ENCODE assay signal across 9 cellular contexts in the genomic region with DNA sequence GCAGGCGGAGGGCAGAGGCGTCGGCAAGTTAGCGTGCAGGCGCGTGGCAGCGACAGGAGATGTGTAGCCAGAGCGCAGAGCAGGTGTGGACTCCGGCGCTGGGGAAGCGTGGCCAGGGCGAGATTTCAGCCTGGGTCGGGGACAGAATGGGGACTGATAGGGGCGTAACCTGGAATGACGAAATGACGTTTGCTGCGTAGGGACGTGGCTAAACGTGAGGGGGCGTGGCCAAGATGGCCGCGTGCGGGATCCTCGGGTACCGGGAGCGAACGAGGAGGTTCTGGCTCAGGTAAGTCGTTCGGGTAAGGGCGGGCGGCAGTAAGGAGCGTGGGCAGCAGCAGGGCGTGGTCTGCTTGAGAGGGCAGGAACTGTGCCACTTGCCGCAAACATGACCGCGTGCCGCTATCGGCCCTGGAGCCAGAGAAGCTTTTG. TPM values are rescaled to one million over a fixed set of nuclear protein-coding genes. Genes with fewer than 3 reads are reported as not detected.
DNase-seq lines count a peak whose midpoint lies in the region; ATAC-seq and TF ChIP-seq lines count a peak whose summit lies in the region.
"Had no signal": no experiment of that assay in that cellular context is flagged by ENCODE, and none has a peak within 500 bp of the region (broad histone marks: within the 10 kb centered on the region; RNA-seq: fewer than 3 reads in every experiment).

No MANE protein-coding gene starts in this region.

- no peaks in the 10 kb centered on the region for H4K20me1 ChIP-seq in OCI-LY1 (ENCODE audit: insufficient read depth, low read length)

- H3F3A ChIP-seq in OCI-LY1 (ENCODE audit: insufficient read depth, low read length): no peaks in the 10 kb centered on the region

- H3K4me3 ChIP-seq in OCI-LY1 (ENCODE audit: low read depth, low read length, poor library complexity, severe bottlenecking) (peak overlapping the region; percentile 87), gastroesophageal sphincter (peak overlapping the region; percentile 74 to 99), thoracic aorta (peak overlapping the region; percentile 76)

- no peak overlapping the region for H3K27ac Mint-ChIP-seq in activated T-helper 1 cell treated with anti-CD3 and anti-CD28 coated beads, Interleukin-12 subunit alpha, Interleukin-12 subunit beta, Interleukin-2, Interleukin-4 antibody, amounts not matched to agents 30 ng/mL and 10 ng/mL and 1 ng/mL, durations not matched to agents 14 hours and 24 hours and 36 hours
- H3K27ac Mint-ChIP-seq: dendritic cell treated with granulocyte-macrophage colony-stimulating factor and Interleukin-4, amounts not matched to agents 40 ng/mL and 50 ng/mL, for 4 days had no signal

- H3K4me2 ChIP-seq in OCI-LY1 (ENCODE audit: low read length): peak overlapping the region; percentile 95

- DNase-seq in DMS114 treated with DMSO at 0.1 percent for 48 hours (lab: John Stamatoyannopoulos, UW; ENCODE audit: unreplicated experiment): peak; percentile 79
- DNase-seq in HUDEP-2 (lab: John Stamatoyannopoulos, UW; ENCODE audit: unreplicated experiment in 76 of 76): peak in 67 of 76 experiments; percentile 5 to 83 (median 63)
- peak; percentile 72 for DNase-seq in activated T-helper 1 cell treated with anti-CD3 and anti-CD28 coated beads, Interleukin-12 subunit alpha, Interleukin-12 subunit beta, Interleukin-2, Interleukin-4 antibody, amounts not matched to agents 30 ng/mL and 10 ng/mL and 1 ng/mL, durations not matched to agents 14 hours and 24 hours and 36 hours (ENCODE audit: low spot score)
- peak; percentile 71 for DNase-seq in omental fat pad (ENCODE audit: low spot score)
- DNase-seq in thoracic aorta (ENCODE audit: low spot score): peak; percentile 27

- 2% methylated on average over 11 of the region's 38 CpGs; no CpG with 5 or more reads in 1 of the 2 donors for WGBS in gastroesophageal sphincter (ENCODE audit: low coverage in 1 of 2), 2 donors

- H3K27ac ChIP-seq in OCI-LY1 (ENCODE audit: low read depth, low read length, poor library complexity, severe bottlenecking) (peak overlapping the region; percentile 92), gastroesophageal sphincter (peak overlapping the region; percentile 94 to 99 (median 98)), thoracic aorta (peak overlapping the region; percentile 89 to 94)

- H3K36me3 ChIP-seq in OCI-LY1 (ENCODE audit: insufficient read depth, low read length) (no peaks in the 10 kb centered on the region), gastroesophageal sphincter (peaks cover 0 to 3% of the 10 kb centered on the region in 2 donors), thoracic aorta (no peaks in the 10 kb centered on the region)

- intact Hi-C loops in activated T-helper 1 cell treated with anti-CD3 and anti-CD28 coated beads, Interleukin-12 subunit alpha, Interleukin-12 subunit beta, Interleukin-2, Interleukin-4 antibody, amounts not matched to agents 30 ng/mL and 10 ng/mL and 1 ng/mL, durations not matched to agents 14 hours and 24 hours and 36 hours (cut with micrococcal nuclease): loop anchor here (1.0 to 2.0 kb wide), 11 partner anchors 12 to 1195 kb away; a partner anchor contains a TSS

- H3K9ac ChIP-seq in OCI-LY1 (ENCODE audit: low read length): peak overlapping the region; percentile 99

- H3K4me1 ChIP-seq in OCI-LY1 (ENCODE audit: insufficient read depth, low read length, severe bottlenecking) (peaks cover 21% of the 10 kb centered on the region), gastroesophageal sphincter (peaks cover 2 to 21% (median 16%) of the 10 kb centered on the region in 3 donors), thoracic aorta (ENCODE audit: control insufficient read depth in 1 of 2, low read depth in 2 of 2) (peaks cover 0 to 9% of the 10 kb centered on the region in 2 donors)

- H3K4me1 Mint-ChIP-seq in activated T-helper 1 cell treated with anti-CD3 and anti-CD28 coated beads, Interleukin-12 subunit alpha, Interleukin-12 subunit beta, Interleukin-2, Interleukin-4 antibody, amounts not matched to agents 30 ng/mL and 10 ng/mL and 1 ng/mL, durations not matched to agents 14 hours and 24 hours and 36 hours (ENCODE audit: low read depth): peaks cover 12% of the 10 kb centered on the region

- ATAC-seq in GM21423 (IDR thresholded peaks at IDR 0.05; ENCODE audit: unreplicated experiment) (peak; percentile 55), gastroesophageal sphincter (peak; percentile 79), omental fat pad (ENCODE audit: low FRiP score) (peak; percentile 88), thoracic aorta (ENCODE audit: insufficient number of reproducible peaks, low FRiP score, low read depth) (peak; percentile 52)

- TF ChIP-seq EP300 in gastroesophageal sphincter (IDR thresholded peaks at IDR 0.05): no peak

- H3K9me3 Mint-ChIP-seq in activated T-helper 1 cell treated with anti-CD3 and anti-CD28 coated beads, Interleukin-12 subunit alpha, Interleukin-12 subunit beta, Interleukin-2, Interleukin-4 antibody, amounts not matched to agents 30 ng/mL and 10 ng/mL and 1 ng/mL, durations not matched to agents 14 hours and 24 hours and 36 hours: no peaks in the 10 kb centered on the region
- H3K9me3 Mint-ChIP-seq: dendritic cell treated with granulocyte-macrophage colony-stimulating factor and Interleukin-4, amounts not matched to agents 40 ng/mL and 50 ng/mL, for 4 days had no signal

- H3K4me3 Mint-ChIP-seq in activated T-helper 1 cell treated with anti-CD3 and anti-CD28 coated beads, Interleukin-12 subunit alpha, Interleukin-12 subunit beta, Interleukin-2, Interleukin-4 antibody, amounts not matched to agents 30 ng/mL and 10 ng/mL and 1 ng/mL, durations not matched to agents 14 hours and 24 hours and 36 hours: no peak overlapping the region
- H3K4me3 Mint-ChIP-seq: dendritic cell treated with granulocyte-macrophage colony-stimulating factor and Interleukin-4, amounts not matched to agents 40 ng/mL and 50 ng/mL, for 4 days had no signal

- no peaks in the 10 kb centered on the region for H3K9me2 ChIP-seq in OCI-LY1 (ENCODE audit: low read depth, low read length)

- peaks cover 2% of the 10 kb centered on the region for H3K27me3 Mint-ChIP-seq in activated T-helper 1 cell treated with anti-CD3 and anti-CD28 coated beads, Interleukin-12 subunit alpha, Interleukin-12 subunit beta, Interleukin-2, Interleukin-4 antibody, amounts not matched to agents 30 ng/mL and 10 ng/mL and 1 ng/mL, durations not matched to agents 14 hours and 24 hours and 36 hours (ENCODE audit: insufficient read depth)

- no peak overlapping the region for H2AFZ ChIP-seq in OCI-LY1 (ENCODE audit: low read length)

- H3K36me3 Mint-ChIP-seq in activated T-helper 1 cell treated with anti-CD3 and anti-CD28 coated beads, Interleukin-12 subunit alpha, Interleukin-12 subunit beta, Interleukin-2, Interleukin-4 antibody, amounts not matched to agents 30 ng/mL and 10 ng/mL and 1 ng/mL, durations not matched to agents 14 hours and 24 hours and 36 hours (ENCODE audit: low read depth): peaks cover 2% of the 10 kb centered on the region

- H3K9me3 ChIP-seq in OCI-LY1 (ENCODE audit: low read length): no peaks in the 10 kb centered on the region
- H3K9me3 ChIP-seq in gastroesophageal sphincter: no peaks in the 10 kb centered on the region
- no peaks in the 10 kb centered on the region for H3K9me3 ChIP-seq in thoracic aorta

- H3K27me3 ChIP-seq in OCI-LY1 (ENCODE audit: insufficient read depth, low read length) (no peaks in the 10 kb centered on the region), gastroesophageal sphincter (no peaks in the 10 kb centered on the region), thoracic aorta (replicated peaks; ENCODE audit: insufficient read depth) (no peaks in the 10 kb centered on the region)

- H3K79me2 ChIP-seq in OCI-LY1 (ENCODE audit: insufficient read depth, low read length): peaks cover 20% of the 10 kb centered on the region

- TF ChIP-seq POLR2A in gastroesophageal sphincter (IDR thresholded peaks at IDR 0.05): no peak

- TF ChIP-seq CTCF in OCI-LY1 (IDR thresholded peaks at IDR 0.05; ENCODE audit: low read length) (no peak), gastroesophageal sphincter (IDR thresholded peaks at IDR 0.05) (no peak), omental fat pad (IDR thresholded peaks at IDR 0.05) (no peak), thoracic aorta (IDR thresholded peaks at IDR 0.05) (no peak)

RNA-seq across cellular contexts. Expression of a gene that starts 10.9 kb away (rescaled TPM):
- total RNA-seq in activated T-helper 1 cell treated with anti-CD3 and anti-CD28 coated beads, Interleukin-12 subunit alpha, Interleukin-12 subunit beta, Interleukin-2, Interleukin-4 antibody, amounts not matched to agents 30 ng/mL and 10 ng/mL and 1 ng/mL, durations not matched to agents 14 hours and 24 hours and 36 hours: 0.17 TPM in 1 of 2 replicates, not detected in the other
- total RNA-seq in gastroesophageal sphincter (1 to 10 TPM in 1 of 4 donors, under 1 TPM in 2, not detected in 1; 0.40 to 1.2 (median 0.74) TPM), omental fat pad (under 1 TPM in 1 of 4 donors, not detected in 3; 0.88 TPM), thoracic aorta (under 1 TPM in 1 of 2 donors, not detected in 1; 0.78 TPM)

Comparison
In these comparisons a context has a peak if more than half of its experiments do, and no peak if none do; other contexts are left out.
1. Peak in every context shown above with its lines: DNase-seq, ATAC-seq, H3K4me3 ChIP-seq and H3K27ac ChIP-seq.
2. DNase-seq: peak in every context shown above with its lines; median percentile 79 in DMS114 treated with DMSO at 0.1 percent for 48 hours; 72 in activated T-helper 1 cell treated with anti-CD3 and anti-CD28 coated beads, Interleukin-12 subunit alpha, Interleukin-12 subunit beta, Interleukin-2, Interleukin-4 antibody, amounts not matched to agents 30 ng/mL and 10 ng/mL and 1 ng/mL, durations not matched to agents 14 hours and 24 hours and 36 hours; 71 in omental fat pad; 63 in HUDEP-2; 27 in thoracic aorta.